ENCODE assay signal across 9 cellular contexts in the genomic region with DNA sequence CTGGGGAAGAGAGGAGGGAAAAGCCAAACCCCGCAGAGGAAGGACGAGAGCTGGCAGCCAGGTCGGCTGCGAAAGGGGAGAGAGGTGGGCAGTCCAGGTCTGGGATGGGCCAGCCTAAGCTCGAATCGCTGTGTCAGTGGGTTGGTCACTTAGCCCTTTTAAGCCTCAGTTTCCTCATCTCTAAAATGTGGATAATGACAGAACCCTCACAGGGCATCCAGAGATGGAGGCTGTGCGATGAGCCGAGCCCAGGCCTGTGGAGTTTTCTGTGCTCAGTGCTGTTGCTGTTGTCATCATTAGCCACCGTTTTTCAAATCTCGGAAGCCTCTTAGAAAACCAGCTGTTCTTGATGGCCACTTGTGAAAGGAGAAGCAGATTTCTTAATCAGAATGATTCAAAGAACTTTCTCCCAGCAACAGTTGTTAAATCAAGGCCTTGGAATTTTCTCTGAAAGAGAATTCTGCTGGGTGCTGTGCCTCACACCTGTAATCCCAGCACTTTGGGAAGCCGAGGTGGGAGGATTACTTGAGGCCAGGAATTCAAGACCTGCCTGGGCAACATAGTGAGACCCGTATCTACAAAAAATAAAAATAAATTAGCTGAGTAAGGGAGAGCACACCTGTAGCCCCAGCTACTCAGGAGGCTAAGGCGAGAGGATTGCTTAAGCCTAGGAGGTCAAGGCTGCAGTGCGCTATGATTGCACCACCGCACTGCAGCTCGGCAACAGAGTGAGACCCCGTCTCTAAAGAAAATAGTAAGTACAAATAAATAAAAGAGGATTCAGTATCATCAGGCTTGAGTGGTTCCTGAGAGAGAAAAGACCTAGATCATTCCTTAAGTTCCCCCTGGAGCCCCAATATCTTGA. TPM values are rescaled to one million over a fixed set of nuclear protein-coding genes. Genes with fewer than 3 reads are reported as not detected.
DNase-seq lines count a peak whose midpoint lies in the region; ATAC-seq and TF ChIP-seq lines count a peak whose summit lies in the region.
"Had no signal": no experiment of that assay in that cellular context is flagged by ENCODE, and none has a peak within 500 bp of the region (broad histone marks: within the 10 kb centered on the region; RNA-seq: fewer than 3 reads in every experiment).

No MANE protein-coding gene starts in this region.

- BruUV-seq in Caco-2 (replicated peaks; lab: Mats Ljungman, UMichigan) (no TSS peak), Calu3 (replicated peaks; lab: Mats Ljungman, UMichigan) (no TSS peak)

- ATAC-seq in natural killer cell (no peak), GM18861 (IDR thresholded peaks at IDR 0.05; ENCODE audit: unreplicated experiment) (no peak), GM21737 (IDR thresholded peaks at IDR 0.05; ENCODE audit: unreplicated experiment) (no peak)

- CTCF ChIA-PET in Caco-2 (lab: Charles Lee) (no interaction called here), Calu3 (lab: Charles Lee) (no interaction called here)

- POLR2A ChIA-PET in Caco-2 (lab: Charles Lee) = no interaction called here

- H3K27ac Mint-ChIP-seq in Caco-2 (ENCODE audit: unreplicated experiment) = no peak overlapping the region
- peak overlapping the region in 1 of 2 donors; percentile 35 for H3K27ac Mint-ChIP-seq in natural killer cell
- no peak overlapping the region for H3K27ac Mint-ChIP-seq in Calu3 (ENCODE audit: unreplicated experiment)

- H3K27me3 ChIP-seq in ACC112 (ENCODE audit: insufficient read depth, low read length) (no peaks in the 10 kb centered on the region), Caco-2 (replicated peaks; ENCODE audit: control insufficient read depth, insufficient read depth, low read length) (no peaks in the 10 kb centered on the region), dorsolateral prefrontal cortex (peaks cover 0 to 16% (median 0%) of the 10 kb centered on the region in 45 donors)
- H3K27me3 ChIP-seq: ovary had no signal

- no peak for TF ChIP-seq CTCF in Caco-2 (IDR thresholded peaks at IDR 0.05; ENCODE audit: insufficient read depth in 1 of 2, low read depth in 1 of 2, low read length in 1 of 2, severe bottlenecking in 1 of 2, unreplicated experiment in 1 of 2)
- no peak for TF ChIP-seq CTCF in dorsolateral prefrontal cortex (IDR thresholded peaks at IDR 0.05 in 54 of 56, conservative IDR thresholded peaks at IDR 0.05 in 2 of 56; ENCODE audit: low read depth in 1 of 56, partially characterized antibody in 56 of 56)
- TF ChIP-seq CTCF in natural killer cell (IDR thresholded peaks at IDR 0.05) = no peak
- TF ChIP-seq CTCF in Calu3 (IDR thresholded peaks at IDR 0.05; ENCODE audit: unreplicated experiment) = no peak

- H3K4me1 Mint-ChIP-seq in Caco-2 (ENCODE audit: low read depth, unreplicated experiment) (no peaks in the 10 kb centered on the region), natural killer cell (peaks cover 7% of the 10 kb centered on the region in 2 donors), Calu3 (ENCODE audit: low read depth, unreplicated experiment) (no peaks in the 10 kb centered on the region)

- H3K4me3 ChIP-seq in ACC112 (ENCODE audit: low read depth, low read length) (peak overlapping the region; percentile 76), Caco-2 (ENCODE audit: low read depth, low read length) (peak overlapping the region; percentile 33), dorsolateral prefrontal cortex (peak overlapping the region in 56 of 59 donors; percentile 14 to 65 (median 48))

- H3K4me3 Mint-ChIP-seq in Caco-2 (ENCODE audit: unreplicated experiment) (peak overlapping the region; percentile 69), natural killer cell (peak overlapping the region; percentile 91), Calu3 (ENCODE audit: low read depth, unreplicated experiment) (no peak overlapping the region)

- no peaks in the 10 kb centered on the region for H3K79me2 ChIP-seq in ACC112 (ENCODE audit: control insufficient read depth, insufficient read depth, low read length, unreplicated experiment)

- H3K36me3 Mint-ChIP-seq in Caco-2 (ENCODE audit: insufficient read depth, unreplicated experiment) (peaks cover 5% of the 10 kb centered on the region), natural killer cell (no peaks in the 10 kb centered on the region), Calu3 (ENCODE audit: insufficient read depth, unreplicated experiment) (no peaks in the 10 kb centered on the region)

- peak overlapping the region; percentile 55 for H2AFZ ChIP-seq in ACC112 (ENCODE audit: low read length, unreplicated experiment)

- intact Hi-C loops in Caco-2 (cut with micrococcal nuclease; ENCODE audit: unreplicated experiment) = no loop called here
- intact Hi-C loops in dorsolateral prefrontal cortex (cut with DNase I) = no loop called here
- intact Hi-C loops in natural killer cell (cut with micrococcal nuclease) = no loop called here
- intact Hi-C loops in Calu3 (cut with micrococcal nuclease; ENCODE audit: unreplicated experiment) = no loop called here

- H3K36me3 ChIP-seq in ACC112 (ENCODE audit: insufficient read depth, low read length) (no peaks in the 10 kb centered on the region), Caco-2 (ENCODE audit: control insufficient read depth, insufficient read depth, low read length) (no peaks in the 10 kb centered on the region)
- H3K36me3 ChIP-seq: ovary had no signal

- no peaks in the 10 kb centered on the region for H3K9me3 Mint-ChIP-seq in Caco-2 (ENCODE audit: unreplicated experiment)
- no peaks in the 10 kb centered on the region for H3K9me3 Mint-ChIP-seq in natural killer cell
- no peaks in the 10 kb centered on the region for H3K9me3 Mint-ChIP-seq in Calu3 (ENCODE audit: low read depth, unreplicated experiment)

- H3K27ac ChIP-seq in ACC112 (ENCODE audit: low read depth, low read length) = no peak overlapping the region
- peak overlapping the region in 1 of 59 donors; percentile 16 for H3K27ac ChIP-seq in dorsolateral prefrontal cortex
- H3K27ac ChIP-seq: ovary had no signal

- H3K27me3 Mint-ChIP-seq in Caco-2 (ENCODE audit: insufficient read depth, unreplicated experiment) = peaks cover 7% of the 10 kb centered on the region
- peaks cover 23 to 38% of the 10 kb centered on the region in 2 donors for H3K27me3 Mint-ChIP-seq in natural killer cell (ENCODE audit: low read depth in 2 of 2)
- H3K27me3 Mint-ChIP-seq in Calu3 (ENCODE audit: unreplicated experiment) = no peaks in the 10 kb centered on the region

- peaks cover 9% of the 10 kb centered on the region for H3K4me1 ChIP-seq in ACC112 (ENCODE audit: control insufficient read depth, insufficient read depth, low read length, unreplicated experiment)
- no peaks in the 10 kb centered on the region for H3K4me1 ChIP-seq in Caco-2

- H3K9me3 ChIP-seq in Caco-2 = no peaks in the 10 kb centered on the region
- H3K9me3 ChIP-seq: ovary had no signal

- DNase-seq in Caco-2 = no peak
- DNase-seq in dorsolateral prefrontal cortex = no peak
- no peak for DNase-seq in natural killer cell
- no peak for DNase-seq in kidney tubule cell (ENCODE audit: low spot score)
- DNase-seq in Calu3 = no peak

RNA-seq across cellular contexts. Expression of a gene that starts 46.3 kb away (rescaled TPM):
- total RNA-seq in Caco-2 (2022) (86.6 and 89.4 TPM in 2 replicates), dorsolateral prefrontal cortex (100 to 1,000 TPM in 117 of 120 experiments, 10 to 100 TPM in 3; 90.8 to 200 (median 142) TPM), natural killer cell (10 to 100 TPM; 36.4 to 43.1 (median 41.4) TPM), Calu3 (2022) (56.3 and 61.5 TPM in 2 replicates)
